1 cellular context compared by ENCODE assay signal in the genomic region with DNA sequence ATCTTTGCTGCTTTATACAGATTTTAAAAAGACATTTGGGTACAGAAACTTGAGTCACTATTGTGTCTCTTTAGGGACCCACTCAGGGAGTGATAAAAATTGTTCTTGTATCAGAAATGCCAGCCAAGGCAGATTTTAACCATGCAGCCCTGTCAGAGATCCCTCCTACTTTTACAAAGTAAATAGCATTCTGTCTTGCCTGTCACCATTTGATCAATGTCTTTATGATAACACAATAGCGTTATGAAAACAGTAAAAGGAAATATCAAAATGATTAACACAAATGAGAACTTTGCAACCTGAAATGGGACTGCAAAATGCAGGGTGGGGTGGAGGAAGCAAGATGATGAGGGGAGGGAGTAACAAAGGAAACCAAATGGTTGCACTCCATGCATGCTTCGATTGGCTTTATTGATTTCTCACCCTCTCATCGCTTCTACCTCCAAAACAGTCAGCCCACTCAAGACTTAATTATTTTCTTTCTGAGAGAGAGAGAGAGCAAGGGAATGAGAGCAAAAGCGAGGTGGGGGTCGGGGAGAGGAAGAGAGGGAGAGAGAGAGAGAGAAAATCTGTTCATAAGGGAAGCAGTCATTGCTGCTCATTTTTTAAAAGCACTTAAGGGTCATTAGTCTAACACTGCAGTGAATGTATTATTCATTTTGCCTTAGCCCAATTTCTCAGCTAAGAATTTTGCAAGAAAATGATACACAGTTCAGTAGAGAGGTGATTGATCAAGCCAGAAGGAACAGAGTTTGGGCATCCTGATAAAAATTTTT.
TF ChIP-seq lines count a peak whose summit lies in the region.

No MANE protein-coding gene starts in this region.

TF ChIP-seq in GM23338, 12 proteins besides CTCF, POLR2A, EP300 and RAD21 (continued from another document):
- TF ChIP-seq, protein P1, sequence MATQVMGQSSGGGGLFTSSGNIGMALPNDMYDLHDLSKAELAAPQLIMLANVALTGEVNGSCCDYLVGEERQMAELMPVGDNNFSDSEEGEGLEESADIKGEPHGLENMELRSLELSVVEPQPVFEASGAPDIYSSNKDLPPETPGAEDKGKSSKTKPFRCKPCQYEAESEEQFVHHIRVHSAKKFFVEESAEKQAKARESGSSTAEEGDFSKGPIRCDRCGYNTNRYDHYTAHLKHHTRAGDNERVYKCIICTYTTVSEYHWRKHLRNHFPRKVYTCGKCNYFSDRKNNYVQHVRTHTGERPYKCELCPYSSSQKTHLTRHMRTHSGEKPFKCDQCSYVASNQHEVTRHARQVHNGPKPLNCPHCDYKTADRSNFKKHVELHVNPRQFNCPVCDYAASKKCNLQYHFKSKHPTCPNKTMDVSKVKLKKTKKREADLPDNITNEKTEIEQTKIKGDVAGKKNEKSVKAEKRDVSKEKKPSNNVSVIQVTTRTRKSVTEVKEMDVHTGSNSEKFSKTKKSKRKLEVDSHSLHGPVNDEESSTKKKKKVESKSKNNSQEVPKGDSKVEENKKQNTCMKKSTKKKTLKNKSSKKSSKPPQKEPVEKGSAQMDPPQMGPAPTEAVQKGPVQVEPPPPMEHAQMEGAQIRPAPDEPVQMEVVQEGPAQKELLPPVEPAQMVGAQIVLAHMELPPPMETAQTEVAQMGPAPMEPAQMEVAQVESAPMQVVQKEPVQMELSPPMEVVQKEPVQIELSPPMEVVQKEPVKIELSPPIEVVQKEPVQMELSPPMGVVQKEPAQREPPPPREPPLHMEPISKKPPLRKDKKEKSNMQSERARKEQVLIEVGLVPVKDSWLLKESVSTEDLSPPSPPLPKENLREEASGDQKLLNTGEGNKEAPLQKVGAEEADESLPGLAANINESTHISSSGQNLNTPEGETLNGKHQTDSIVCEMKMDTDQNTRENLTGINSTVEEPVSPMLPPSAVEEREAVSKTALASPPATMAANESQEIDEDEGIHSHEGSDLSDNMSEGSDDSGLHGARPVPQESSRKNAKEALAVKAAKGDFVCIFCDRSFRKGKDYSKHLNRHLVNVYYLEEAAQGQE (IDR thresholded peaks at IDR 0.05; ENCODE audit: unreplicated experiment) = no peak
- TF ChIP-seq STAT1 (IDR thresholded peaks at IDR 0.05; ENCODE audit: unreplicated experiment) (no peak), POLR2AphosphoS5 (IDR thresholded peaks at IDR 0.05; ENCODE audit: low read depth) (no peak), CREB1 (CRISPR knock-in tag; IDR thresholded peaks at IDR 0.05; ENCODE audit: low read depth) (no peak), ZNF462 (CRISPR knock-in tag; IDR thresholded peaks at IDR 0.05) (no peak)
